In the genomic region with DNA sequence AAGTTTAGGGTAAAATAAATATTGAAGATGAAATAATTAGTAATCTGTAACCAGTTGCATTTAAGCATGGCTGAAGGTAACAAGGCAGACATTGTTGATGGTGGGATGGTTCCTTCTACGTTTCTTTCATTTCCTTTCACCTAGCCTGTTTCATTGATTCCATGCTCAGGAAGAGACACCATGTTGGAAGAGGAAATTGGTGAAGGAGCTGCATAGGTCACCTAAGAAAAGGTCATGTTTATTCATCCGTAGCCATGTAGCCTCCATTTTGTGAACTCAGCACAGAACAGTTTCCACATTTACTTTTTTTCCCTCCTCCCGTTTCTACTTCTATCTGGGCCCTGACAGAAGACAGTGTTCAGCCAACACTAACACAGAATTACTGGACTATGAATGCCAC, we compare ENCODE assay signal across 18 cellular contexts. TPM values are rescaled to one million over a fixed set of nuclear protein-coding genes. Genes with fewer than 3 reads are reported as not detected.
DNase-seq lines count a peak whose midpoint lies in the region; ATAC-seq, FAIRE-seq and TF ChIP-seq lines count a peak whose summit lies in the region.
"Had no signal": no experiment of that assay in that cellular context is flagged by ENCODE, and none has a peak within 500 bp of the region (broad histone marks: within the 10 kb centered on the region; RNA-seq: fewer than 3 reads in every experiment).

No MANE protein-coding gene starts in this region.

- no peaks in the 10 kb centered on the region for H3F3A ChIP-seq in GM23338 (replicated peaks; ENCODE audit: low read depth)

- H3K4me2 ChIP-seq in GM23338, result no peak overlapping the region
- no peak overlapping the region for H3K4me2 ChIP-seq in keratinocyte (ENCODE audit: control insufficient read depth, extremely low read depth, insufficient read depth, low read depth, low read length)
- H3K4me2 ChIP-seq in OCI-LY7 (ENCODE audit: low read length), result no peak overlapping the region
- H3K4me2 ChIP-seq: A549 had no signal

- H3K36me3 ChIP-seq in GM23338 (ENCODE audit: insufficient read depth), result no peaks in the 10 kb centered on the region
- H3K36me3 ChIP-seq in adrenal gland (replicated peaks in 1 of 2), result peaks cover 0 to 4% of the 10 kb centered on the region in 2 donors
- H3K36me3 ChIP-seq in keratinocyte (ENCODE audit: control insufficient read depth in 2 of 2, extremely low read depth in 1 of 2, insufficient read depth in 2 of 2, low read length in 2 of 2), result no peaks in the 10 kb centered on the region
- H3K36me3 ChIP-seq in sigmoid colon, result no peaks in the 10 kb centered on the region
- H3K36me3 ChIP-seq in OCI-LY7 (ENCODE audit: insufficient read depth, low read length), result no peaks in the 10 kb centered on the region
- no peaks in the 10 kb centered on the region for H3K36me3 ChIP-seq in mucosa of descending colon (ENCODE audit: low read depth)

- H3K27me3 ChIP-seq in GM23338 (ENCODE audit: insufficient read depth) (no peaks in the 10 kb centered on the region), adrenal gland (no peaks in the 10 kb centered on the region), keratinocyte (ENCODE audit: control insufficient read depth, extremely low read depth, insufficient read depth, low read length) (no peaks in the 10 kb centered on the region), sigmoid colon (no peaks in the 10 kb centered on the region)

- H2AFZ ChIP-seq in GM23338, result peak overlapping the region; percentile 45; the same call in 1 of the 2 replicates
- H2AFZ ChIP-seq in keratinocyte (ENCODE audit: control insufficient read depth, low read length), result no peak overlapping the region
- no peak overlapping the region for H2AFZ ChIP-seq in OCI-LY7 (ENCODE audit: low read length)

- H3K9me3 ChIP-seq in adrenal gland (replicated peaks in 1 of 3) (no peaks in the 10 kb centered on the region), keratinocyte (ENCODE audit: control insufficient read depth, low read depth, low read length) (no peaks in the 10 kb centered on the region), sigmoid colon (no peaks in the 10 kb centered on the region), OCI-LY7 (ENCODE audit: low read length) (no peaks in the 10 kb centered on the region), mucosa of descending colon (no peaks in the 10 kb centered on the region)
- H3K9me3 ChIP-seq: A549 had no signal

- FAIRE-seq in keratinocyte (lab: Jason Lieb, UNC), result peak; percentile 46
- FAIRE-seq: A549, H54 had no signal

- H3K9me3 Mint-ChIP-seq in GM23338, result no peaks in the 10 kb centered on the region

- TF ChIP-seq POLR2A in adrenal gland (IDR thresholded peaks at IDR 0.05), result no peak
- no peak for TF ChIP-seq POLR2A in sigmoid colon (IDR thresholded peaks at IDR 0.05)

- H3K9me1 ChIP-seq in keratinocyte (ENCODE audit: control insufficient read depth, extremely low read depth, insufficient read depth, low read length), result no peaks in the 10 kb centered on the region

- dilution Hi-C loops in keratinocyte (cut with MboI; ENCODE audit: extremely low pct_ligation_motif_present, low sequenced_read_pairs), result no loop called here

- H3K79me2 ChIP-seq in GM23338 (replicated peaks; ENCODE audit: insufficient read depth), result no peaks in the 10 kb centered on the region
- no peaks in the 10 kb centered on the region for H3K79me2 ChIP-seq in keratinocyte (ENCODE audit: control insufficient read depth, insufficient read depth, low read length)
- no peaks in the 10 kb centered on the region for H3K79me2 ChIP-seq in OCI-LY7 (ENCODE audit: insufficient read depth, low read depth, low read length)

- H3K4me1 Mint-ChIP-seq in GM23338, result peaks cover 14% of the 10 kb centered on the region; the same call in 2 of the 3 replicates
- H3K4me1 Mint-ChIP-seq: CD14-positive monocyte had no signal

- POLR2A ChIA-PET in OCI-LY7 (lab: Charles Lee), result no interaction called here

- H4K20me1 ChIP-seq in GM23338 (replicated peaks; ENCODE audit: insufficient read depth), result no peaks in the 10 kb centered on the region
- no peaks in the 10 kb centered on the region for H4K20me1 ChIP-seq in keratinocyte (ENCODE audit: control insufficient read depth, extremely low read depth, insufficient read depth, low read length)
- H4K20me1 ChIP-seq in OCI-LY7 (ENCODE audit: insufficient read depth, low read length), result no peaks in the 10 kb centered on the region

- 61 to 69% (median 63%) methylated on average over 3 of the region's 3 CpGs for WGBS in adrenal gland, 4 donors
- 75 to 92% methylated on average over 3 of the region's 3 CpGs for WGBS in sigmoid colon, 2 donors

- H3K27ac Mint-ChIP-seq in GM23338, result no peak overlapping the region
- H3K27ac Mint-ChIP-seq: CD14-positive monocyte had no signal

- intact Hi-C loops in adrenal gland (cut with DNase I), result no loop called here
- intact Hi-C loops in sigmoid colon (cut with DNase I), result no loop called here
- intact Hi-C loops in OCI-LY7 (cut with micrococcal nuclease; ENCODE audit: unreplicated experiment), result no loop called here
- intact Hi-C loops in mucosa of descending colon (cut with DNase I, micrococcal nuclease), result no loop called here

- no peak for TF ChIP-seq CTCF in GM23338 (conservative IDR thresholded peaks at IDR 0.05; ENCODE audit: low read depth in 2 of 2)
- TF ChIP-seq CTCF in adrenal gland (IDR thresholded peaks at IDR 0.05), result no peak
- TF ChIP-seq CTCF in keratinocyte (optimal IDR thresholded peaks at IDR 0.05 in 1 of 3, IDR thresholded peaks at IDR 0.05 in 1 of 3, conservative IDR thresholded peaks at IDR 0.05 in 1 of 3; ENCODE audit: extremely low read depth in 1 of 3, insufficient read depth in 2 of 3, low read length in 3 of 3), result no peak
- TF ChIP-seq CTCF in sigmoid colon (IDR thresholded peaks at IDR 0.05), result no peak
- no peak for TF ChIP-seq CTCF in OCI-LY7 (conservative IDR thresholded peaks at IDR 0.05; ENCODE audit: low read length)
- no peak for TF ChIP-seq CTCF in mucosa of descending colon (IDR thresholded peaks at IDR 0.05)

- DNase-seq in GM23338 (ENCODE audit: low spot score) (no peak), adrenal gland (no peak), keratinocyte (ENCODE audit: low read depth, low spot score) (no peak), sigmoid colon (no peak), OCI-LY7 (ENCODE audit: low spot score) (no peak), cortex of kidney (lab: John Stamatoyannopoulos, UW) (no peak), mucosa of descending colon (no peak)
- DNase-seq: Caco-2, NCI-H1436 treated with DMSO at 0.1 percent for 48 hours, NCI-H2107, NCI-H226, NCI-H526 treated with DMSO at 0.1 percent for 48 hours, OCI-M1 had no signal

- H3K27ac ChIP-seq in GM23338 (ENCODE audit: low read depth) (no peak overlapping the region), adrenal gland (peak overlapping the region in 3 of 5 donors; percentile 5 to 30 (median 15)), keratinocyte (ENCODE audit: control insufficient read depth, insufficient read depth, low read length) (no peak overlapping the region), sigmoid colon (peak overlapping the region in 3 of 4 donors; percentile 15 to 48 (median 40)), OCI-LY7 (ENCODE audit: low read depth, low read length, poor library complexity, severe bottlenecking) (no peak overlapping the region)
- H3K27ac ChIP-seq: A549 had no signal

- no peak for TF ChIP-seq EP300 in sigmoid colon (IDR thresholded peaks at IDR 0.05)

- H3K9me2 ChIP-seq in GM23338 (ENCODE audit: insufficient read depth), result no peaks in the 10 kb centered on the region
- no peaks in the 10 kb centered on the region for H3K9me2 ChIP-seq in OCI-LY7 (ENCODE audit: insufficient read depth, low read length)

- H3K4me1 ChIP-seq in GM23338 (ENCODE audit: insufficient read depth), result peaks cover 13% of the 10 kb centered on the region; the same call in 1 of the 2 replicates
- no peaks in the 10 kb centered on the region for H3K4me1 ChIP-seq in adrenal gland (replicated peaks in 1 of 2)
- no peaks in the 10 kb centered on the region for H3K4me1 ChIP-seq in keratinocyte (ENCODE audit: control insufficient read depth, extremely low read depth, insufficient read depth, low read length)
- no peaks in the 10 kb centered on the region for H3K4me1 ChIP-seq in sigmoid colon
- no peaks in the 10 kb centered on the region for H3K4me1 ChIP-seq in OCI-LY7 (ENCODE audit: insufficient read depth, low read length, poor library complexity, severe bottlenecking)
- no peaks in the 10 kb centered on the region for H3K4me1 ChIP-seq in mucosa of descending colon (ENCODE audit: low read depth)
- H3K4me1 ChIP-seq: A549, Caco-2 had no signal

- BruUV-seq in OCI-LY7 (replicated peaks; lab: Mats Ljungman, UMichigan), result no TSS peak

- no peak overlapping the region for H3K9ac ChIP-seq in keratinocyte (ENCODE audit: control insufficient read depth, extremely low read depth, insufficient read depth, low read length)

- CTCF ChIA-PET in OCI-LY7 (lab: Charles Lee; ENCODE audit: unreplicated experiment), result no interaction called here

- no peaks in the 10 kb centered on the region for H3K27me3 Mint-ChIP-seq in GM23338 (ENCODE audit: insufficient read depth, low read depth, poor library complexity)

- no peaks in the 10 kb centered on the region for H3K36me3 Mint-ChIP-seq in GM23338 (ENCODE audit: low read depth)
- H3K36me3 Mint-ChIP-seq: CD14-positive monocyte had no signal

- H3K4me3 Mint-ChIP-seq in GM23338, result no peak overlapping the region
- H3K4me3 Mint-ChIP-seq: CD14-positive monocyte had no signal

- H3K4me3 ChIP-seq in GM23338 (no peak overlapping the region), adrenal gland (peak overlapping the region in 1 of 4 donors; percentile 28), keratinocyte (ENCODE audit: control insufficient read depth in 2 of 3, extremely low read depth in 1 of 3, insufficient read depth in 2 of 3, low read depth in 1 of 3, low read length in 3 of 3) (no peak overlapping the region), sigmoid colon (peak overlapping the region; percentile 7 to 35 (median 22)), OCI-LY7 (ENCODE audit: low read depth, low read length, poor library complexity, severe bottlenecking) (no peak overlapping the region), mucosa of descending colon (no peak overlapping the region)
- H3K4me3 ChIP-seq: A549 had no signal

- ATAC-seq in GM23338, result no peak
- no peak for ATAC-seq in HG03432 (IDR thresholded peaks at IDR 0.05; ENCODE audit: unreplicated experiment)
- no peak for ATAC-seq in mucosa of descending colon
- ATAC-seq: A549 had no signal

RNA-seq across cellular contexts. Expression of gene ADH1B, which starts 3.8 kb away (rescaled TPM):
- total RNA-seq in GM23338 (2014; rRNA removed; shearing (Covaris generic)), result not detected in 2 replicates
- polyA plus RNA-seq in GM23338 (2016; fragmentation: Nextera tagmentation; extraction: Ambion mirVana) (not detected in 2 replicates), adrenal gland (100 to 1,000 TPM; 118 to 208 (median 142) TPM), keratinocyte (not detected in 3 replicates), sigmoid colon (100 to 1,000 TPM in 2 of 3 donors, 10 to 100 TPM in 1; 35.4 to 548 (median 171) TPM)
- total RNA-seq in adrenal gland (100 to 1,000 TPM; 153 to 615 (median 378) TPM), sigmoid colon (100 to 1,000 TPM; 270 to 906 (median 466) TPM), OCI-LY7 (2022) (not detected in 2 replicates), mucosa of descending colon (100 to 1,000 TPM in 2 of 3 donors, 10 to 100 TPM in 1; 43.9 to 447 (median 179) TPM)
- not detected for polyA plus RNA-seq in keratinocyte (2011; ENCODE audit: low read depth)
- not detected in 2 replicates for polyA plus RNA-seq in keratinocyte (2011; cell fraction: cytosol; rRNA removed)
- not detected in 2 replicates for polyA plus RNA-seq in keratinocyte (2011; cell fraction: nucleus; rRNA removed)
- polyA plus RNA-seq in keratinocyte (2012; ENCODE audit: low replicate concordance), result not detected in 2 replicates
- polyA minus RNA-seq in keratinocyte, result 0.26 TPM in 1 of 3 replicates, not detected in the others
- polyA minus RNA-seq in keratinocyte (2011; cell fraction: cytosol; rRNA and poly(A)+ RNA removed), result not detected
- not detected in 2 replicates for polyA minus RNA-seq in keratinocyte (2011; cell fraction: nucleus; rRNA and poly(A)+ RNA removed)
- total RNA-seq in OCI-LY7 (2014; rRNA removed; shearing (Covaris generic)), result not detected in 2 replicates
- total RNA-seq: Caco-2, LHCN-M2 had no signal
- polyA plus RNA-seq: A549, CD14-positive monocyte had no signal

RNA-seq across cellular contexts. Expression of gene ADH1A, which starts 26.6 kb away (rescaled TPM):
- not detected in 2 replicates for total RNA-seq in GM23338 (2014; rRNA removed; shearing (Covaris generic))
- polyA plus RNA-seq in GM23338 (2016; fragmentation: Nextera tagmentation; extraction: Ambion mirVana) (not detected in 2 replicates), adrenal gland (not detected), keratinocyte (not detected in 3 replicates), sigmoid colon (not detected)
- total RNA-seq in adrenal gland (1 to 10 TPM in 2 of 8 donors, under 1 TPM in 2, not detected in 4; 0.42 to 1.5 (median 0.90) TPM), sigmoid colon (not detected), OCI-LY7 (2022) (not detected in 2 replicates), mucosa of descending colon (1 to 10 TPM in 1 of 3 donors, under 1 TPM in 2; 0.20 to 2.4 (median 0.80) TPM)
- polyA plus RNA-seq in keratinocyte (2011; ENCODE audit: low read depth), result not detected
- not detected in 2 replicates for polyA plus RNA-seq in keratinocyte (2011; cell fraction: cytosol; rRNA removed)
- polyA plus RNA-seq in keratinocyte (2011; cell fraction: nucleus; rRNA removed), result not detected in 2 replicates
- polyA plus RNA-seq in keratinocyte (2012; ENCODE audit: low replicate concordance), result not detected in 2 replicates
- polyA minus RNA-seq in keratinocyte, result not detected in 3 replicates
- polyA minus RNA-seq in keratinocyte (2011; cell fraction: cytosol; rRNA and poly(A)+ RNA removed), result not detected
- polyA minus RNA-seq in keratinocyte (2011; cell fraction: nucleus; rRNA and poly(A)+ RNA removed), result not detected in 2 replicates
- not detected in 2 replicates for total RNA-seq in OCI-LY7 (2014; rRNA removed; shearing (Covaris generic))
- total RNA-seq: Caco-2, LHCN-M2 had no signal
- polyA plus RNA-seq: A549, CD14-positive monocyte had no signal

RNA-seq across cellular contexts. Expression of gene ADH1C, which starts 35.2 kb away (rescaled TPM):
- not detected in 2 replicates for total RNA-seq in GM23338 (2014; rRNA removed; shearing (Covaris generic))
- polyA plus RNA-seq in GM23338 (2016; fragmentation: Nextera tagmentation; extraction: Ambion mirVana), result not detected in 2 replicates
- 1 to 10 TPM in 5 of 8 donors, under 1 TPM in 3; 0.32 to 3.6 (median 1.3) TPM for total RNA-seq in adrenal gland
- 1 to 10 TPM in 2 of 3 donors, under 1 TPM in 1; 0.51 to 3.4 (median 1.5) TPM for polyA plus RNA-seq in adrenal gland
- 0.03 TPM in 1 of 3 replicates, not detected in the others for polyA plus RNA-seq in keratinocyte
- not detected for polyA plus RNA-seq in keratinocyte (2011; ENCODE audit: low read depth)
- polyA plus RNA-seq in keratinocyte (2011; cell fraction: cytosol; rRNA removed), result not detected in 2 replicates
- polyA plus RNA-seq in keratinocyte (2011; cell fraction: nucleus; rRNA removed), result not detected in 2 replicates
- polyA plus RNA-seq in keratinocyte (2012; ENCODE audit: low replicate concordance), result not detected in 2 replicates
- polyA minus RNA-seq in keratinocyte, result 0.93 TPM in 1 of 3 replicates, not detected in the others
- polyA minus RNA-seq in keratinocyte (2011; cell fraction: cytosol; rRNA and poly(A)+ RNA removed), result not detected
- not detected in 2 replicates for polyA minus RNA-seq in keratinocyte (2011; cell fraction: nucleus; rRNA and poly(A)+ RNA removed)
- 10 to 100 TPM in 3 of 4 donors, 1 to 10 TPM in 1; 2.6 to 25.3 (median 15.9) TPM for total RNA-seq in sigmoid colon
- 100 to 1,000 TPM in 2 of 3 donors, 10 to 100 TPM in 1; 94.4 to 311 (median 283) TPM for polyA plus RNA-seq in sigmoid colon
- not detected in 2 replicates for total RNA-seq in OCI-LY7 (2014; rRNA removed; shearing (Covaris generic))
- total RNA-seq in OCI-LY7 (2022), result not detected in 2 replicates
- total RNA-seq in mucosa of descending colon, result 100 to 1,000 TPM; 137 to 502 (median 271) TPM
- total RNA-seq: LHCN-M2 had no signal
- polyA plus RNA-seq: A549, CD14-positive monocyte had no signal

Comparison
In these comparisons a context has a peak if more than half of its experiments do, and no peak if none do; other contexts are left out.
1. H3K27ac ChIP-seq: peak in adrenal gland (3 of 5) and sigmoid colon (3 of 4); none in GM23338 (single experiment), keratinocyte (single experiment) and OCI-LY7 (single experiment).
2. H3K4me3 ChIP-seq: peak in sigmoid colon (4 of 4); none in GM23338 (single experiment), keratinocyte (0 of 3), OCI-LY7 (single experiment) and mucosa of descending colon (single experiment).
3. RNA of gene ADH1B, which starts 3.8 kb away (total RNA-seq): 270 to 906 TPM in sigmoid colon, 153 to 615 TPM in adrenal gland and 43.9 to 447 TPM in mucosa of descending colon; not detected in GM23338 and not detected in OCI-LY7; every median in the first group is over 10 times any median in the second.
4. RNA of gene ADH1C, which starts 35.2 kb away (total RNA-seq): 137 to 502 TPM in mucosa of descending colon; 2.6 to 25.3 TPM in sigmoid colon, 0.32 to 3.6 TPM in adrenal gland, not detected in GM23338 and not detected in OCI-LY7; every median in the first group is over 4 times any median in the second.